2 cellular contexts compared by ENCODE assay signal in the genomic region with DNA sequence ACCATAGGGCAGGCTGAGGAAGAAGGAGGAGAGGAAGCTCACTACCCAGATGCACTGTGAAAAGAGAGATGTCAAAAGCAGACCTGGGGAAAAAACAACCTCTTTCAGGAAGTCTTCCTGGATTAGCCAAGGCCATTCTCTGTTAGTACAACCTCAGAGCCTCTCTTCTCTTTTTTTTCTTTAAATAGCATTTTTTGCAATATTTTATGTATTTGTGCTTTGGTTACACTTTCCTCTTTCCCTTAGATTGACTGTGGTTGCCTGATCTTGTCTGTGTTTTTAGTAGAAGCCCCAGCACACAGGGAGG.
A peak's percentile ranks its signal among the peaks of the same experiment; 100 is the strongest.
TF ChIP-seq lines count a peak whose summit lies in the region.

No MANE protein-coding gene starts in this region.

TF ChIP-seq in A549, 52 proteins besides CTCF, POLR2A, EP300 and RAD21:
- TF ChIP-seq ZFP36 (IDR thresholded peaks at IDR 0.05; ENCODE audit: borderline replicate concordance, partially characterized antibody) (peak; percentile 14), NFE2L2 (conservative IDR thresholded peaks at IDR 0.05; ENCODE audit: low read length) (no peak)

TF ChIP-seq in H1, 55 proteins besides CTCF, POLR2A, EP300 and RAD21 (continued from another document):
- TF ChIP-seq, protein P1, sequence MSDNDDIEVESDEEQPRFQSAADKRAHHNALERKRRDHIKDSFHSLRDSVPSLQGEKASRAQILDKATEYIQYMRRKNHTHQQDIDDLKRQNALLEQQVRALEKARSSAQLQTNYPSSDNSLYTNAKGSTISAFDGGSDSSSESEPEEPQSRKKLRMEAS (IDR thresholded peaks at IDR 0.05): no peak
- TF ChIP-seq SRF (IDR thresholded peaks at IDR 0.05; ENCODE audit: low read depth, low read length) (no peak), TAF7 (optimal IDR thresholded peaks at IDR 0.05; ENCODE audit: borderline replicate concordance, low read depth, low read length) (no peak), HDAC2 (IDR thresholded peaks at IDR 0.05; ENCODE audit: borderline replicate concordance in 1 of 2, low read depth in 2 of 2, low read length in 2 of 2) (no peak), SIRT6 (IDR thresholded peaks at IDR 0.05; ENCODE audit: low read length) (no peak), BCL11A (IDR thresholded peaks at IDR 0.05; ENCODE audit: low read depth in 2 of 2, low read length in 2 of 2) (no peak), GABPA (IDR thresholded peaks at IDR 0.05; ENCODE audit: borderline replicate concordance, insufficient read depth, low read length) (no peak), RNF2 (IDR thresholded peaks at IDR 0.05; ENCODE audit: borderline replicate concordance, low read depth, low read length, missing control alignments, poor library complexity, severe bottlenecking) (no peak)
TF ChIP-seq in H1: peak in this region for 0.
